ENCODE assay signal across 26 cellular contexts in genomic region chr3:9190276-9190675, GRCh38.
"Had no signal": no experiment of that assay in that cellular context is flagged by ENCODE, and none has a peak within 500 bp of the region (broad histone marks: within the 10 kb centered on the region; RNA-seq: fewer than 3 reads in every experiment).

No MANE protein-coding gene starts in this region.

- H3K4me1 ChIP-seq: esophagus muscularis mucosa, gastrocnemius medialis, heart left ventricle had no signal

- H3K4me3 ChIP-seq: esophagus muscularis mucosa, gastrocnemius medialis, heart left ventricle had no signal

- H3K36me3 ChIP-seq: esophagus muscularis mucosa, gastrocnemius medialis, heart left ventricle had no signal

- H3K27ac ChIP-seq: esophagus muscularis mucosa, foreskin keratinocyte, gastrocnemius medialis, heart left ventricle had no signal

- ATAC-seq: activated CD4-positive, alpha-beta T cell treated with anti-CD3 and anti-CD28 coated beads for 36 hours; activated naive CD4-positive, alpha-beta T cell treated with anti-CD3 and anti-CD28 coated beads, Interleukin-2, amount 50 U/mL, for 72 hours; activated T-cell treated with anti-CD3 and anti-CD28 coated beads, Interleukin-2, amount 50 U/mL, for 72 hours; effector memory CD8-positive, alpha-beta T cell; foreskin keratinocyte; gastrocnemius medialis; heart left ventricle had no signal

- H3K27me3 ChIP-seq: esophagus muscularis mucosa, foreskin keratinocyte, gastrocnemius medialis, heart left ventricle had no signal

- DNase-seq: activated CD4-positive, alpha-beta memory T cell treated with anti-CD3 and anti-CD28 coated beads, Interleukin-2, amount 10 ng/mL, durations not matched to agents 7 days and 5 days; activated CD4-positive, alpha-beta T cell treated with anti-CD3 and anti-CD28 coated beads for 36 hours; activated CD4-positive, alpha-beta T cell treated with anti-CD3 and anti-CD28 coated beads, Interleukin-2, amount 10 ng/mL, durations not matched to agents 24 days and 14 days; activated CD4-positive, CD25-positive, alpha-beta regulatory T cell; activated CD4-positive, CD25-positive, alpha-beta regulatory T cell treated with anti-CD3 and anti-CD28 coated beads, Interleukin-2, amount 50 U/mL, for 72 hours; activated CD8-positive, alpha-beta memory T cell treated with anti-CD3 and anti-CD28 coated beads, Interleukin-2, amount 50 U/mL, for 48 hours; activated gamma-delta T cell; activated naive CD4-positive, alpha-beta T cell; activated naive CD4-positive, alpha-beta T cell treated with anti-CD3 and anti-CD28 coated beads, Interleukin-2, amount 10 ng/mL, durations not matched to agents 7 days and 5 days; activated naive CD8-positive, alpha-beta T cell treated with anti-CD3 and anti-CD28 coated beads, Interleukin-2, amount 10 ng/mL, durations not matched to agents 7 days and 5 days; activated T-cell treated with anti-CD3 and anti-CD28 coated beads for 4 hours; activated T-cell treated with anti-CD3 and anti-CD28 coated beads, Interleukin-2, amount 50 U/mL, for 24 hours; activated T-cell treated with anti-CD3 and anti-CD28 coated beads, Interleukin-2, amount 50 U/mL, for 72 hours; anterior cingulate cortex; cortex of kidney; dermis blood vessel endothelial cell; effector CD4-positive, alpha-beta T cell; effector memory CD8-positive, alpha-beta T cell; erythroblast; foreskin keratinocyte; gastrocnemius medialis; glutamatergic neuron; heart left ventricle; T-helper 2 cell had no signal

- H3K9me3 ChIP-seq: esophagus muscularis mucosa, gastrocnemius medialis, heart left ventricle had no signal
